In the genomic region with DNA sequence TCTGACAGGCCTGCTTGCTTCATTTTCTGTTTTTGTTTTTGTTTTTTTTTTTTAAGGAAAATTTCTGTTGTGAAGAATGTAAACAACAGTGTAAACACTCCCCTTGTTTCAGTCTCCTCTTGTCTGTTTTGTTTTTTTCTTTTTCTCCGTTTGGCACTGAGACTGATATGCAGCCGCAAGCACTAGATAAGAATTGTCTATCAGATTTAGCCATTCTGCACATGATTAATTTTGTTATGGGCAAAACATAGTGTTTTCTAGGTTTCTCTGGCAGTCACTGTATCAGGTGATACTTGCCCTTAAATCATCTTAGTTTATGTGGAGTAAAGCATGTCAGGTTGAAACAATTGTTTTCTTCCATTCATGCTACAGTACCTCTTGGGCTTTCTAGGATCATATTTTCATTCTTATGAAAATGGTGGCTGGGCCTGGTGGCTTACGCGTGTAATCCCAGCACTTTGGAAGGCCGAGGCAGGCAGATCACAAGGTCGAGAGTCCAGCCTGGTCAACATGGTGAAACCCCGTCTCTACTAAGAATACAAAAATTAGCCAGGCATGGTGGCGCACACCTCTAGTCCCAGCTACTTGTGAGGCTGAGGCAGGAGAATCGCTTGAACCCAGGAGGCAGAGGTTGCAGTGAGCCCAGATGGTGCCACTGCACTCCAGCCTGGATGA, we compare ENCODE assay signal across 1 cellular context.
TF ChIP-seq lines count a peak whose summit lies in the region.

No MANE protein-coding gene starts in this region.

TF ChIP-seq in SK-N-SH, 30 proteins besides CTCF, POLR2A, EP300 and RAD21 (continued from another document):
- TF ChIP-seq, protein P1, sequence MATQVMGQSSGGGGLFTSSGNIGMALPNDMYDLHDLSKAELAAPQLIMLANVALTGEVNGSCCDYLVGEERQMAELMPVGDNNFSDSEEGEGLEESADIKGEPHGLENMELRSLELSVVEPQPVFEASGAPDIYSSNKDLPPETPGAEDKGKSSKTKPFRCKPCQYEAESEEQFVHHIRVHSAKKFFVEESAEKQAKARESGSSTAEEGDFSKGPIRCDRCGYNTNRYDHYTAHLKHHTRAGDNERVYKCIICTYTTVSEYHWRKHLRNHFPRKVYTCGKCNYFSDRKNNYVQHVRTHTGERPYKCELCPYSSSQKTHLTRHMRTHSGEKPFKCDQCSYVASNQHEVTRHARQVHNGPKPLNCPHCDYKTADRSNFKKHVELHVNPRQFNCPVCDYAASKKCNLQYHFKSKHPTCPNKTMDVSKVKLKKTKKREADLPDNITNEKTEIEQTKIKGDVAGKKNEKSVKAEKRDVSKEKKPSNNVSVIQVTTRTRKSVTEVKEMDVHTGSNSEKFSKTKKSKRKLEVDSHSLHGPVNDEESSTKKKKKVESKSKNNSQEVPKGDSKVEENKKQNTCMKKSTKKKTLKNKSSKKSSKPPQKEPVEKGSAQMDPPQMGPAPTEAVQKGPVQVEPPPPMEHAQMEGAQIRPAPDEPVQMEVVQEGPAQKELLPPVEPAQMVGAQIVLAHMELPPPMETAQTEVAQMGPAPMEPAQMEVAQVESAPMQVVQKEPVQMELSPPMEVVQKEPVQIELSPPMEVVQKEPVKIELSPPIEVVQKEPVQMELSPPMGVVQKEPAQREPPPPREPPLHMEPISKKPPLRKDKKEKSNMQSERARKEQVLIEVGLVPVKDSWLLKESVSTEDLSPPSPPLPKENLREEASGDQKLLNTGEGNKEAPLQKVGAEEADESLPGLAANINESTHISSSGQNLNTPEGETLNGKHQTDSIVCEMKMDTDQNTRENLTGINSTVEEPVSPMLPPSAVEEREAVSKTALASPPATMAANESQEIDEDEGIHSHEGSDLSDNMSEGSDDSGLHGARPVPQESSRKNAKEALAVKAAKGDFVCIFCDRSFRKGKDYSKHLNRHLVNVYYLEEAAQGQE (IDR thresholded peaks at IDR 0.05; ENCODE audit: low read depth, low read length): no peak
- TF ChIP-seq CHD2 (IDR thresholded peaks at IDR 0.05; ENCODE audit: low read length, partially characterized antibody) (peak; percentile 32), RCOR1 (IDR thresholded peaks at IDR 0.05; ENCODE audit: low read length) (peak; percentile 30; the same call in 1 of the 2 replicates), JUND (IDR thresholded peaks at IDR 0.05) (no peak), NFIC (IDR thresholded peaks at IDR 0.05; ENCODE audit: borderline replicate concordance) (no peak)
